In the genomic region with DNA sequence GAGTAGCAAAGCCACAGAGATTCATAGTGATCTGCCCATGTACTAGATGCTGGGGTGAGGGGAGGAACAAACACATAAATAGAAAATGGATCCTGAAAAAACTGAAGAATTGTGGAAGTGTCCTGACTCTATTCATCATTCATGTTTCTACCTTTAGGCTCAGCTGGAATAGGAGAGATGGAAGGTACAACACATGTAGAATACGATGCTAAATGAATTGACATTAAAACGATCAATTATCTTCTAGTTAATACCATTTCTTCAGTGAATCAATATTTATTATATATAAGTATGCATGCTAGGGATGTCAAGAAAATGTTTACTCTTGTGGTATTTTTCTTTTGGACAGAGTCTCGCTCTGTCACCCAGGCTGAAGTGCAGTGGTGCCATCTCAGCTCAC, we compare ENCODE assay signal across 34 cellular contexts.
"Had no signal": no experiment of that assay in that cellular context is flagged by ENCODE, and none has a peak within 500 bp of the region (broad histone marks: within the 10 kb centered on the region; RNA-seq: fewer than 3 reads in every experiment).

No MANE protein-coding gene starts in this region.

- H3K4me3 ChIP-seq: MG63 had no signal

- H3K36me3 ChIP-seq: MG63 had no signal

- H3K9me3 ChIP-seq: MG63 had no signal

- H3K27me3 ChIP-seq: MG63 had no signal

- DNase-seq: Karpas-422, Kasumi-1, MG63, MM.1S, MV-4-11, NCI-H1048, NCI-H1092, NCI-H1092 treated with DMSO at 0.1 percent for 48 hours, NCI-H1105, NCI-H1105 treated with DMSO at 0.1 percent for 48 hours, NCI-H1417, NCI-H1417 treated with DMSO at 0.1 percent for 48 hours, NCI-H1436, NCI-H1436 treated with DMSO at 0.1 percent for 48 hours, NCI-H146, NCI-H1694, NCI-H1694 treated with DMSO at 0.1 percent for 48 hours, NCI-H187, NCI-H187 treated with DMSO at 0.1 percent for 48 hours, NCI-H1930, NCI-H2029, NCI-H2029 treated with DMSO at 0.1 percent for 48 hours, NCI-H2081, NCI-H2081 treated with DMSO at 0.1 percent for 48 hours, NCI-H2107, NCI-H2171, NCI-H2171 treated with DMSO at 0.1 percent for 48 hours, NCI-H2227 treated with DMSO at 0.1 percent for 48 hours, NCI-H226, NCI-H345, NCI-H446, NCI-H446 treated with DMSO at 0.1 percent for 48 hours, NCI-H510A, NCI-H510A treated with DMSO at 0.1 percent for 48 hours had no signal
